In the genomic region with DNA sequence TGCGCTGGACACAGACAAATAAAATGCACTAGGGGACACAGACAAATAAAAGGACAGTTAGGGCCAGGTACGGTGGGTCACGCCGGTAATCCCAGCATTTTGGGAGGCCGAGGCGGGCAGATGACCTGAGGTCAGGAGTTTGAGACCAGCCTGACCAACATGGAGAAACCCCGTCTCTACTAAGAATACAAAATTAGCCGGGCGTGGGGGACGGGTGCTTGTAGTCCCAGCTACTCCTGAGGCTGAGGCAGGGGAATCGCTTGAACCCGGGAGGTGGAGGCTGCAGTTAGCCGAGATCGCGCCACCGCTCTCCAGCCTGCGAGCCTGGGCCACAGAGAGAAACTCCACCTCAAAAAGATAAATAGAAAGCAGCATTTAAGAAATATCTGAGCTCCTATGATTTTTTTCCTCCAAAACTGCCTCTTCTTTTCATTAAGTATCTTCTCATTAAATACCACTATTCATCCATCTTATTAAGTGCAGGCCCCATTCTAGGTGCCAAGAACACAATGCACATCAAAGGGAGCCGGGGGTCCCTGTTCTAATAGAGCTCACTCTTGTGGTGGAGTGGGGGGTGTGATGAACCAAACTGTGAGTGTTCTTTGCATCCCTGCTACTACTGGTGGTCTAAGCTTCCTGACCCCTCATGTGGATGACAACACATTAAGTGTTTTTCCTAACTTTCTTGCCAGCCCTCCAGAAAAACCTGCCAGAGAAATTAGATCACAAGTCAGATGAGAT, we compare ENCODE assay signal across 9 cellular contexts. TPM values are rescaled to one million over a fixed set of nuclear protein-coding genes. Genes with fewer than 3 reads are reported as not detected.
DNase-seq lines count a peak whose midpoint lies in the region; ATAC-seq and TF ChIP-seq lines count a peak whose summit lies in the region.
"Had no signal": no experiment of that assay in that cellular context is flagged by ENCODE, and none has a peak within 500 bp of the region (broad histone marks: within the 10 kb centered on the region; RNA-seq: fewer than 3 reads in every experiment).

No MANE protein-coding gene starts in this region.

- no peak for ATAC-seq in RWPE2 (ENCODE audit: low read depth)
- no peak for ATAC-seq in GM19324 (IDR thresholded peaks at IDR 0.05; ENCODE audit: low FRiP score, unreplicated experiment)
- no peak for ATAC-seq in HG03342 (IDR thresholded peaks at IDR 0.05; ENCODE audit: unreplicated experiment)

- DNase-seq in HAP-1 (ENCODE audit: low spot score in 2 of 2) (peak in 1 of 2 experiments; percentile 21), RWPE2 (ENCODE audit: low spot score) (no peak), esophagus squamous epithelium (lab: John Stamatoyannopoulos, UW) (no peak), NCI-H1930 (lab: John Stamatoyannopoulos, UW) (no peak), NCI-H2227 treated with DMSO at 0.1 percent for 48 hours (lab: John Stamatoyannopoulos, UW) (no peak)

- peaks cover 27% of the 10 kb centered on the region for H3K4me1 ChIP-seq in HAP-1
- peaks cover 12% of the 10 kb centered on the region for H3K4me1 ChIP-seq in RWPE2 (ENCODE audit: insufficient read depth, poor library complexity, severe bottlenecking)
- peaks cover 28 to 75% (median 31%) of the 10 kb centered on the region in 3 donors for H3K4me1 ChIP-seq in esophagus squamous epithelium
- peaks cover 33 to 69% (median 50%) of the 10 kb centered on the region in 3 donors for H3K4me1 ChIP-seq in skeletal muscle tissue (ENCODE audit: control insufficient read depth in 3 of 3, insufficient read depth in 3 of 3, low read length in 3 of 3)

- no peak overlapping the region for H3K27ac ChIP-seq in RWPE2 (ENCODE audit: poor library complexity, severe bottlenecking)
- peak overlapping the region; percentile 16 to 98 (median 84) for H3K27ac ChIP-seq in esophagus squamous epithelium
- peak overlapping the region; percentile 52 for H3K27ac ChIP-seq in skeletal muscle tissue (ENCODE audit: low read depth, low read length)

- WGBS in esophagus squamous epithelium, 2 donors = 75 to 80% methylated on average over 17 to 18 of the region's 18 CpGs

- H3K27me3 ChIP-seq in HAP-1 (ENCODE audit: low read depth) (no peaks in the 10 kb centered on the region), RWPE2 (ENCODE audit: insufficient read depth, poor library complexity, severe bottlenecking) (no peaks in the 10 kb centered on the region), esophagus squamous epithelium (no peaks in the 10 kb centered on the region), skeletal muscle tissue (ENCODE audit: control insufficient read depth in 3 of 3, insufficient read depth in 3 of 3, low read length in 3 of 3) (no peaks in the 10 kb centered on the region)
- H3K27me3 ChIP-seq: right lobe of liver had no signal

- H3K36me3 ChIP-seq in HAP-1 (replicated peaks) (peaks cover 62% of the 10 kb centered on the region), RWPE2 (ENCODE audit: low read depth) (peaks cover 52% of the 10 kb centered on the region), esophagus squamous epithelium (peaks cover 5 to 49% (median 14%) of the 10 kb centered on the region in 3 donors), skeletal muscle tissue (ENCODE audit: control insufficient read depth in 3 of 3, insufficient read depth in 3 of 3, low read length in 3 of 3) (peaks cover 30 to 35% (median 32%) of the 10 kb centered on the region in 3 donors)

- H3K9me3 ChIP-seq in HAP-1 = no peaks in the 10 kb centered on the region
- no peaks in the 10 kb centered on the region for H3K9me3 ChIP-seq in RWPE2 (ENCODE audit: severe bottlenecking)
- no peaks in the 10 kb centered on the region for H3K9me3 ChIP-seq in esophagus squamous epithelium
- H3K9me3 ChIP-seq in skeletal muscle tissue (ENCODE audit: control insufficient read depth in 3 of 3, low read length in 3 of 3) = no peaks in the 10 kb centered on the region
- H3K9me3 ChIP-seq: right lobe of liver had no signal

- H3K4me3 ChIP-seq in HAP-1 = peak overlapping the region; percentile 88
- no peak overlapping the region for H3K4me3 ChIP-seq in RWPE2 (ENCODE audit: severe bottlenecking)
- peak overlapping the region in 1 of 4 donors; percentile 74 for H3K4me3 ChIP-seq in esophagus squamous epithelium
- H3K4me3 ChIP-seq in skeletal muscle tissue (ENCODE audit: low read length in 3 of 3) = peak overlapping the region in 1 of 3 donors; percentile 9

- in situ Hi-C loops in HAP-1 (cut with MboI; ENCODE audit: low sequenced_read_pairs) = loop anchor here (10.0 to 25.0 kb wide), 2 partner anchors 273 to 856 kb away; partner anchors contain the start of genes CDC42BPG and PLCB3

- TF ChIP-seq POLR2A in esophagus squamous epithelium (IDR thresholded peaks at IDR 0.05) = no peak

- H3K9ac ChIP-seq in skeletal muscle tissue (ENCODE audit: low read depth in 1 of 3, low read length in 3 of 3) = peak overlapping the region in 1 of 3 donors; percentile 50

- TF ChIP-seq CTCF in RWPE2 (IDR thresholded peaks at IDR 0.05; ENCODE audit: poor library complexity, severe bottlenecking) = peak; percentile 69
- no peak for TF ChIP-seq CTCF in esophagus squamous epithelium (IDR thresholded peaks at IDR 0.05)

- intact Hi-C loops in esophagus squamous epithelium (cut with DNase I) = no loop called here

RNA-seq across cellular contexts. Expression of gene ZNHIT2, which starts 0.8 kb away (rescaled TPM):
- 10 to 100 TPM; 12.4 to 17.0 (median 16.5) TPM for total RNA-seq in esophagus squamous epithelium
- 4.2 TPM for total RNA-seq in skeletal muscle tissue

RNA-seq across cellular contexts. Expression of gene FAU, which starts 3.7 kb away (rescaled TPM):
- total RNA-seq in esophagus squamous epithelium (100 to 1,000 TPM; 436 to 777 (median 528) TPM), skeletal muscle tissue (292 TPM)

RNA-seq across cellular contexts. Expression of gene MRPL49, which starts 3.9 kb away (rescaled TPM):
- 10 to 100 TPM; 68.1 to 76.2 (median 72.0) TPM for total RNA-seq in esophagus squamous epithelium
- 21.4 TPM for total RNA-seq in skeletal muscle tissue

RNA-seq across cellular contexts. Expression of gene TM7SF2, which starts 6.6 kb away (rescaled TPM):
- 10 to 100 TPM; 36.4 to 96.5 (median 74.7) TPM for total RNA-seq in esophagus squamous epithelium
- total RNA-seq in skeletal muscle tissue = 8.4 TPM

RNA-seq across cellular contexts. Expression of gene SYVN1, which starts 16.1 kb away (rescaled TPM):
- total RNA-seq in esophagus squamous epithelium (10 to 100 TPM; 20.4 to 39.3 (median 26.9) TPM), skeletal muscle tissue (19.8 TPM)
